In genomic region chr2:224579411-224579810, GRCh38 we compare ENCODE assay signal across 9 cellular contexts. TPM values are rescaled to one million over a fixed set of nuclear protein-coding genes. Genes with fewer than 3 reads are reported as not detected.
DNase-seq lines count a peak whose midpoint lies in the region; ATAC-seq and TF ChIP-seq lines count a peak whose summit lies in the region.
"Had no signal": no experiment of that assay in that cellular context is flagged by ENCODE, and none has a peak within 500 bp of the region (broad histone marks: within the 10 kb centered on the region; RNA-seq: fewer than 3 reads in every experiment).

No MANE protein-coding gene starts in this region.

- no peaks in the 10 kb centered on the region for H3K9me2 ChIP-seq in OCI-LY7 (ENCODE audit: insufficient read depth, low read length)

- H3K27ac ChIP-seq in OCI-LY7 (ENCODE audit: low read depth, low read length, poor library complexity, severe bottlenecking): peak overlapping the region; percentile 48

- POLR2A ChIA-PET in OCI-LY7 (lab: Charles Lee): interaction anchor here (0.6 to 4.0 kb wide), 19 partner anchors 9 to 629 kb away, joined by 3 to 31 read pairs (median 3); no protein-coding TSS in a partner anchor

- H3K9me3 ChIP-seq in OCI-LY7 (ENCODE audit: low read length): peaks cover 8% of the 10 kb centered on the region; the same call in 1 of the 2 replicates

- H3K4me3 ChIP-seq in OCI-LY7 (ENCODE audit: low read depth, low read length, poor library complexity, severe bottlenecking): peak overlapping the region; percentile 50

- H3K27ac Mint-ChIP-seq in central memory CD8-positive, alpha-beta T cell (ENCODE audit: low read depth): peak overlapping the region; percentile 64
- peak overlapping the region in 1 of 2 donors; percentile 36 for H3K27ac Mint-ChIP-seq in natural killer cell treated with Interleukin-12 subunit alpha and Interleukin-12 subunit beta and Interleukin-15 and Interleukin-18, amount 100 ng/mL, for 72 hours

- peaks cover 98% of the 10 kb centered on the region for H3K36me3 ChIP-seq in OCI-LY7 (ENCODE audit: insufficient read depth, low read length)

- peaks cover 100% of the 10 kb centered on the region for H3K79me2 ChIP-seq in OCI-LY7 (ENCODE audit: insufficient read depth, low read depth, low read length)

- no peak for ATAC-seq in central memory CD8-positive, alpha-beta T cell (replicated peaks; ENCODE audit: extremely low read depth, poor library complexity, severe bottlenecking)
- no peak for ATAC-seq in natural killer cell treated with Interleukin-12 subunit alpha and Interleukin-12 subunit beta and Interleukin-15 and Interleukin-18, amount 100 ng/mL, for 72 hours
- ATAC-seq in GM21367 (IDR thresholded peaks at IDR 0.05; ENCODE audit: unreplicated experiment) (no peak), HG02588 (IDR thresholded peaks at IDR 0.05; ENCODE audit: unreplicated experiment) (no peak)

- no peak overlapping the region for H2AFZ ChIP-seq in OCI-LY7 (ENCODE audit: low read length)

- peaks cover 16% of the 10 kb centered on the region for H3K36me3 Mint-ChIP-seq in central memory CD8-positive, alpha-beta T cell (ENCODE audit: insufficient read depth)
- peaks cover 6% of the 10 kb centered on the region for H3K36me3 Mint-ChIP-seq in natural killer cell treated with Interleukin-12 subunit alpha and Interleukin-12 subunit beta and Interleukin-15 and Interleukin-18, amount 100 ng/mL, for 72 hours

- peaks cover 70% of the 10 kb centered on the region for H3K4me1 Mint-ChIP-seq in central memory CD8-positive, alpha-beta T cell
- peaks cover 43 to 48% of the 10 kb centered on the region in 2 donors for H3K4me1 Mint-ChIP-seq in natural killer cell treated with Interleukin-12 subunit alpha and Interleukin-12 subunit beta and Interleukin-15 and Interleukin-18, amount 100 ng/mL, for 72 hours (ENCODE audit: low read depth in 2 of 2)

- TSS peak; percentile 1 for BruUV-seq in OCI-LY7 (replicated peaks; lab: Mats Ljungman, UMichigan)

- H3K4me3 Mint-ChIP-seq in central memory CD8-positive, alpha-beta T cell: peak overlapping the region; percentile 56
- H3K4me3 Mint-ChIP-seq in natural killer cell treated with Interleukin-12 subunit alpha and Interleukin-12 subunit beta and Interleukin-15 and Interleukin-18, amount 100 ng/mL, for 72 hours: peak overlapping the region; percentile 30

- H4K20me1 ChIP-seq in OCI-LY7 (ENCODE audit: insufficient read depth, low read length): peaks cover 83% of the 10 kb centered on the region

- H3K27me3 Mint-ChIP-seq in central memory CD8-positive, alpha-beta T cell: no peaks in the 10 kb centered on the region
- no peaks in the 10 kb centered on the region for H3K27me3 Mint-ChIP-seq in natural killer cell treated with Interleukin-12 subunit alpha and Interleukin-12 subunit beta and Interleukin-15 and Interleukin-18, amount 100 ng/mL, for 72 hours

- peak overlapping the region; percentile 72 for H3K4me2 ChIP-seq in OCI-LY7 (ENCODE audit: low read length)

- DNase-seq in ELR (ENCODE audit: low read depth) (peak; percentile 24), OCI-LY7 (ENCODE audit: low spot score) (no peak), NCI-H2227 treated with DMSO at 0.1 percent for 48 hours (lab: John Stamatoyannopoulos, UW) (no peak), putamen (ENCODE audit: low spot score) (no peak)
- no peak for DNase-seq in central memory CD8-positive, alpha-beta T cell (ENCODE audit: low spot score in 2 of 2)
- no peak for DNase-seq in natural killer cell treated with Interleukin-12 subunit alpha and Interleukin-12 subunit beta and Interleukin-15 and Interleukin-18, amount 100 ng/mL, for 72 hours (ENCODE audit: low spot score)
- DNase-seq: NCI-H187 had no signal

- intact Hi-C loops in OCI-LY7 (cut with micrococcal nuclease; ENCODE audit: unreplicated experiment): no loop called here

- no peak for TF ChIP-seq CTCF in OCI-LY7 (conservative IDR thresholded peaks at IDR 0.05; ENCODE audit: low read length)

- CTCF ChIA-PET in OCI-LY7 (lab: Charles Lee; ENCODE audit: unreplicated experiment): interaction anchor here (0.7 to 1.6 kb wide), 3 partner anchors 9 to 55 kb away, joined by 3 to 5 read pairs (median 3); no protein-coding TSS in a partner anchor

- H3K9me3 Mint-ChIP-seq in central memory CD8-positive, alpha-beta T cell: no peaks in the 10 kb centered on the region
- H3K9me3 Mint-ChIP-seq in natural killer cell treated with Interleukin-12 subunit alpha and Interleukin-12 subunit beta and Interleukin-15 and Interleukin-18, amount 100 ng/mL, for 72 hours: no peaks in the 10 kb centered on the region

- H3K4me1 ChIP-seq in OCI-LY7 (ENCODE audit: insufficient read depth, low read length, poor library complexity, severe bottlenecking): peaks cover 88% of the 10 kb centered on the region

RNA-seq across cellular contexts. Expression of gene CUL3, which starts 5.8 kb away (rescaled TPM):
- 50.6 and 56.4 TPM in 2 replicates for total RNA-seq in OCI-LY7 (2014; rRNA removed; shearing (Covaris generic))
- total RNA-seq in OCI-LY7 (2022): 142 and 155 TPM in 2 replicates
- 100 to 1,000 TPM in 1 of 2 donors, 10 to 100 TPM in 1; 86.4 to 103 TPM for total RNA-seq in natural killer cell treated with Interleukin-12 subunit alpha and Interleukin-12 subunit beta and Interleukin-15 and Interleukin-18, amount 100 ng/mL, for 72 hours
